Comparison of ENCODE assay signal across 20 cellular contexts in genomic region chr1:174946020-174946419, GRCh38.
"Had no signal": no experiment of that assay in that cellular context is flagged by ENCODE, and none has a peak within 500 bp of the region (broad histone marks: within the 10 kb centered on the region; RNA-seq: fewer than 3 reads in every experiment).

No MANE protein-coding gene starts in this region.

- ATAC-seq: activated naive CD4-positive, alpha-beta T cell treated with anti-CD3 and anti-CD28 coated beads, Interleukin-2, amount 50 U/mL, for 72 hours; left ventricle myocardium superior; naive thymus-derived CD4-positive, alpha-beta T cell had no signal

- DNase-seq: activated CD4-positive, alpha-beta T cell treated with anti-CD3 and anti-CD28 coated beads, Interleukin-2, amount 50 U/mL, for 4 hours; activated gamma-delta T cell treated with Interleukin-2 at 50 U/mL for 16 hours; adrenal gland; head of caudate nucleus; kidney; left ventricle myocardium superior; naive thymus-derived CD4-positive, alpha-beta T cell; stimulated activated CD4-positive, alpha-beta T cell treated with anti-CD3 and anti-CD28 coated beads, Interleukin-12 subunit alpha, Interleukin-12 subunit beta, amount 100 ng/mL, for 4 hours; stimulated activated CD4-positive, alpha-beta T cell treated with anti-CD3 and anti-CD28 coated beads, Interleukin-1b, Interleukin-23, amount 100 ng/mL, for 48 hours; stimulated activated CD8-positive, alpha-beta memory T cell treated with anti-CD3 and anti-CD28 coated beads, Interleukin-4, amount 100 ng/mL, for 48 hours; stimulated activated naive CD4-positive, alpha-beta T cell treated with Interleukin-2 at 50 U/mL for 16 hours; substantia nigra; uterus had no signal

- H3K36me3 ChIP-seq: adrenal gland, tibial nerve, uterus had no signal

- H3K9me3 ChIP-seq: adrenal gland, tibial nerve, uterus had no signal

- H3K4me3 ChIP-seq: adrenal gland, tibial nerve, uterus had no signal

- H3K4me1 ChIP-seq: uterus had no signal

- FAIRE-seq: astrocyte, frontal cortex, kidney, TTC549 had no signal

- H3K27ac ChIP-seq: adrenal gland, epithelial cell of prostate, parathyroid adenoma, tibial nerve, uterus had no signal

- H3K27me3 ChIP-seq: adrenal gland, tibial nerve, uterus had no signal
